ENCODE assay signal across 16 cellular contexts in genomic region chrX:3244955-3245354, GRCh38.
A peak's percentile ranks its signal among the peaks of the same experiment; 100 is the strongest.
DNase-seq lines count a peak whose midpoint lies in the region; ATAC-seq, FAIRE-seq and TF ChIP-seq lines count a peak whose summit lies in the region.
"Had no signal": no experiment of that assay in that cellular context is flagged by ENCODE, and none has a peak within 500 bp of the region (broad histone marks: within the 10 kb centered on the region; RNA-seq: fewer than 3 reads in every experiment).

No MANE protein-coding gene starts in this region.

- H3K27ac ChIP-seq in left ventricle myocardium inferior (replicated peaks), result no peak overlapping the region
- peak overlapping the region; percentile 94 for H3K27ac ChIP-seq in SJSA1
- H3K27ac ChIP-seq: BLaER1 treated with 17β-estradiol and CSF1 and Interleukin-3, amounts not matched to agents 10 nM and 100 nM; esophagus squamous epithelium; HL-60; SK-N-MC; vagina had no signal

- H3K9me3 ChIP-seq in left ventricle myocardium inferior (replicated peaks) (no peaks in the 10 kb centered on the region), SJSA1 (replicated peaks) (no peaks in the 10 kb centered on the region)
- H3K9me3 ChIP-seq: esophagus squamous epithelium, vagina had no signal

- no peaks in the 10 kb centered on the region for H3K27me3 ChIP-seq in left ventricle myocardium inferior (ENCODE audit: low read depth)
- no peaks in the 10 kb centered on the region for H3K27me3 ChIP-seq in SJSA1 (replicated peaks)
- H3K27me3 ChIP-seq: BLaER1 treated with 17β-estradiol and CSF1 and Interleukin-3, amounts not matched to agents 10 nM and 100 nM; esophagus squamous epithelium; vagina had no signal

- no peak for ATAC-seq in Right ventricle myocardium inferior
- no peak for ATAC-seq in GM21390 (IDR thresholded peaks at IDR 0.05; ENCODE audit: unreplicated experiment)

- peak; percentile 36 for TF ChIP-seq CTCF in left ventricle myocardium inferior (IDR thresholded peaks at IDR 0.05; ENCODE audit: borderline replicate concordance)
- TF ChIP-seq CTCF in fibroblast of the aortic adventitia (IDR thresholded peaks at IDR 0.05; ENCODE audit: insufficient read depth, low read length), result no peak
- TF ChIP-seq CTCF in D721Med (IDR thresholded peaks at IDR 0.05; ENCODE audit: insufficient read depth, missing control alignments), result no peak

- H3K4me3 ChIP-seq in left ventricle myocardium inferior (no peak overlapping the region), SJSA1 (no peak overlapping the region), fibroblast of the aortic adventitia (ENCODE audit: low read depth, low read length) (no peak overlapping the region)
- H3K4me3 ChIP-seq: BLaER1 treated with 17β-estradiol and CSF1 and Interleukin-3, amounts not matched to agents 10 nM and 100 nM; esophagus squamous epithelium; SK-N-MC; vagina had no signal

- intact Hi-C loops in left ventricle myocardium inferior (cut with micrococcal nuclease), result no loop called here
- intact Hi-C loops in Right ventricle myocardium inferior (cut with DNase I), result loop anchor here (5.0 kb wide), 1 partner anchor 302 kb away; no protein-coding TSS in a partner anchor

- H3K4me1 ChIP-seq in left ventricle myocardium inferior (no peaks in the 10 kb centered on the region), SJSA1 (replicated peaks) (peaks cover 14% of the 10 kb centered on the region)
- H3K4me1 ChIP-seq: esophagus squamous epithelium, vagina had no signal

- no peak for FAIRE-seq in D721Med (lab: Jason Lieb, UNC)

- H3K36me3 ChIP-seq in left ventricle myocardium inferior (no peaks in the 10 kb centered on the region), SJSA1 (no peaks in the 10 kb centered on the region)
- H3K36me3 ChIP-seq: BLaER1 treated with 17β-estradiol and CSF1 and Interleukin-3, amounts not matched to agents 10 nM and 100 nM; esophagus squamous epithelium; vagina had no signal

- DNase-seq in left ventricle myocardium inferior, result no peak
- no peak for DNase-seq in Right ventricle myocardium inferior (ENCODE audit: missing footprints)
- DNase-seq in SJSA1 (ENCODE audit: low read depth in 1 of 2, low spot score in 2 of 2), result no peak
- DNase-seq in fibroblast of the aortic adventitia (ENCODE audit: low read depth), result peak; percentile 12
- no peak for DNase-seq in activated CD8-positive, alpha-beta memory T cell treated with anti-CD3 and anti-CD28 coated beads for 24 hours
- DNase-seq in D721Med (ENCODE audit: insufficient read length, low spot score), result no peak
- DNase-seq in COLO668 (lab: John Stamatoyannopoulos, UW; ENCODE audit: unreplicated experiment), result no peak
- DNase-seq: activated B cell treated with CpG ODN at 0.5 μM for 24 hours; activated T-cell treated with anti-CD3 and anti-CD28 coated beads, Interleukin-2, amount 50 U/mL, for 1 hour; esophagus squamous epithelium; NCI-H1105 treated with DMSO at 0.1 percent for 48 hours had no signal
